ENCODE assay signal across 1 cellular context in the genomic region with DNA sequence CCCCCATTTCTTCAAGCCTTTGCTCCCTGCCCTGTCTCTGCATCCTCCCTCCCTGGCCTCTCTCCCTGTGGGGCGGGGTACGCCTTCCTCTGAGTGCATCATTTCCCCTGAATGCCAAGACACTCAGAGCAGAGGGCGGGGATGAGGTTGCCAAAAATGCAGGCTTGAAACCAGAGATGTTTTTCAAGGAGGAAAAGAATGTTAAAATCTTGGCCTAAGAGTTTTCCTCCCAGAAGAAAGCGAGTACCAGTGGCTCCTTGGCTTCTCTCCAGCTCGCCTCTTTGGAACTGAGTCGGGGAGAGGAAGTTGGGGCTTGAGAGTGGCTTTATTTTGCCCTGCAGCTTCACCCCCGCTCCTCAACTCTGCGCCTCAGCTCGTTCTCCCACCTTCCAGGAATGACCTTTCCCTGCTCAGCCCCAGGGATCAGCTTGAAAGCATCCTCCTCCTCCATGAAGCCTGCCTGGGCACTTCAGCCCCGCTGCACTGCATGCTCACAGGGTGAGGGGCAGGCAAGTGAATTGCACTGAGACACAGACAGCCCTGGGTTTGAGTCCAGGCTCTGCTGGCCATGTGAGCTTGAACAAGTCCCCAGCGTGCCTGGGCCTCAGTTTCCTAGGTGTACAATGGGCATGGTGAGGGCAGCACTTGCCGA.
TF ChIP-seq lines count a peak whose summit lies in the region.

No MANE protein-coding gene starts in this region.

TF ChIP-seq in H1, 55 proteins besides CTCF, POLR2A, EP300 and RAD21 (continued from another document):
- TF ChIP-seq CBX5 (IDR thresholded peaks at IDR 0.05; ENCODE audit: low read depth, low read length) (no peak), KDM5A (IDR thresholded peaks at IDR 0.05; ENCODE audit: low read length) (no peak), TAF1 (IDR thresholded peaks at IDR 0.05; ENCODE audit: low read depth, low read length) (no peak), BCL11A (IDR thresholded peaks at IDR 0.05; ENCODE audit: low read depth in 2 of 2, low read length in 2 of 2) (no peak), SAP30 (IDR thresholded peaks at IDR 0.05; ENCODE audit: insufficient read depth, insufficient replicate concordance, low read length) (no peak), SP1 (IDR thresholded peaks at IDR 0.05; ENCODE audit: low read depth, low read length) (no peak), SIRT6 (IDR thresholded peaks at IDR 0.05; ENCODE audit: low read length) (no peak)
